Comparison of ENCODE assay signal across 8 cellular contexts in genomic region chr5:75566710-75567309, GRCh38. TPM values are rescaled to one million over a fixed set of nuclear protein-coding genes. Genes with fewer than 3 reads are reported as not detected.
DNase-seq lines count a peak whose midpoint lies in the region; FAIRE-seq and TF ChIP-seq lines count a peak whose summit lies in the region.

No MANE protein-coding gene starts in this region.

- no peak for TF ChIP-seq CTCF in LNCaP clone FGC (IDR thresholded peaks at IDR 0.05; ENCODE audit: control insufficient read depth, extremely low read depth, insufficient read depth)
- TF ChIP-seq CTCF in fibroblast of pulmonary artery (IDR thresholded peaks at IDR 0.05; ENCODE audit: low read length, missing control alignments): no peak
- no peak for TF ChIP-seq CTCF in retinal pigment epithelial cell (conservative IDR thresholded peaks at IDR 0.05; ENCODE audit: low read depth, low read length)

- FAIRE-seq in GM12891 (lab: Jason Lieb, UNC): peak; percentile 65

- DNase-seq in GM12891 (ENCODE audit: insufficient read length, low spot score) (peak; percentile 9), HCEC 1CT (peak; percentile 91), LNCaP clone FGC (ENCODE audit: low read depth) (peak; percentile 17), fibroblast of pulmonary artery (ENCODE audit: low read depth) (peak; percentile 96), retinal pigment epithelial cell (ENCODE audit: low read depth) (peak; percentile 63), NCI-H1092 (lab: John Stamatoyannopoulos, UW) (no peak), NCI-H2107 (lab: John Stamatoyannopoulos, UW) (no peak)
- DNase-seq in activated CD4-positive, alpha-beta T cell treated with anti-CD3 and anti-CD28 coated beads, Interleukin-2, amount 50 U/mL, for 48 hours: peak; percentile 53 to 70

- no peak for TF ChIP-seq POLR2A in GM12891 (IDR thresholded peaks at IDR 0.05; ENCODE audit: low read depth, low read length)

- H3K4me3 ChIP-seq in LNCaP clone FGC (ENCODE audit: low read depth, low read length) (no peak overlapping the region), fibroblast of pulmonary artery (replicated peaks; ENCODE audit: low read depth, low read length) (peak overlapping the region; percentile 39), retinal pigment epithelial cell (ENCODE audit: low read length) (no peak overlapping the region)

TF ChIP-seq in GM12891, 5 proteins besides CTCF, POLR2A, EP300 and RAD21:
- TF ChIP-seq SPI1 (IDR thresholded peaks at IDR 0.05; ENCODE audit: low read depth, low read length) (peak; percentile 21; the same call in 1 of the 2 replicates), POLR2AphosphoS5 (IDR thresholded peaks at IDR 0.05; ENCODE audit: low read depth, low read length) (no peak)

RNA-seq across cellular contexts. Expression of gene ANKDD1B, which starts 44.4 kb away (rescaled TPM):
- 0.50 TPM for polyA plus RNA-seq in GM12891 (2012; ENCODE audit: low read depth, missing spikeins)

RNA-seq across cellular contexts. Expression of gene POLK, which starts 55.1 kb away (rescaled TPM):
- polyA plus RNA-seq in GM12891 (2012; ENCODE audit: low read depth, missing spikeins): 9.3 TPM

RNA-seq across cellular contexts. Expression of gene CERT1, which starts 55.4 kb away (rescaled TPM):
- polyA plus RNA-seq in GM12891 (2012; ENCODE audit: low read depth, missing spikeins): 14.3 TPM

Comparison
In these comparisons a context has a peak if more than half of its experiments do, and no peak if none do; other contexts are left out.
1. DNase-seq: peak in GM12891 (single experiment), HCEC 1CT (single experiment), LNCaP clone FGC (single experiment), activated CD4-positive, alpha-beta T cell treated with anti-CD3 and anti-CD28 coated beads, Interleukin-2, amount 50 U/mL, for 48 hours (2 of 2), fibroblast of pulmonary artery (single experiment) and retinal pigment epithelial cell (single experiment); none in NCI-H1092 (single experiment) and NCI-H2107 (single experiment).